14 cellular contexts compared by ENCODE assay signal in the genomic region with DNA sequence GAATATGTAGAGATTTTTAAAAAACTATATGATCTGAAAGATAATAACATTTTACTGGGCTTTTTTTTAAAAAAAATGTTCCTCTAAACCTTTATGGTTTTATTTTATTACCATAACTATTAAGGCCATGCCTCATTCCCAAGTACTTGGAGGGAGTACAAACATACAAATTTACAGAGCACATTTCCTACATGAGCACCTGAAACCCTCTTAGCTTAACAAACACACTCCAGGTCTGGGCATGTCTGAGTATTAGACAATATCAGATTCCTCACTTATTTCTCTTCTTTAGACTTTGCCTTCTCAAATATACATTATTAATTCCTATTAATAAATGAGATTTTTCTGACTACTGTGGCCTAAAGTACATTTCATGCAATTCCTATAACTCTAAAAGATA.
"Had no signal": no experiment of that assay in that cellular context is flagged by ENCODE, and none has a peak within 500 bp of the region (broad histone marks: within the 10 kb centered on the region; RNA-seq: fewer than 3 reads in every experiment).

No MANE protein-coding gene starts in this region.

- ATAC-seq: left cardiac atrium had no signal

- DNase-seq: activated CD4-positive, alpha-beta memory T cell treated with anti-CD3 and anti-CD28 coated beads, Interleukin-2, amount 10 ng/mL, durations not matched to agents 7 days and 5 days; activated CD4-positive, alpha-beta T cell treated with anti-CD3 and anti-CD28 coated beads for 4 hours; activated effector memory CD4-positive, alpha-beta T cell treated with anti-CD3 and anti-CD28 coated beads, Interleukin-2, amount 50 U/mL, for 16 hours; activated T-cell treated with anti-CD3 and anti-CD28 coated beads, Interleukin-2, amount 50 U/mL, for 24 hours; left cardiac atrium; occipital lobe; stimulated activated CD4-positive, alpha-beta T cell treated with anti-CD3 and anti-CD28 coated beads, Interleukin-4, amount 100 ng/mL, for 1 hour; stimulated activated naive B cell treated with anti-CD40 and anti-IgM and Interleukin-4, amounts not matched to agents 10 μg/mL and 1 μg/mL and 100 μg/mL, for 72 hours; tibial artery; uterus had no signal

- H3K27ac ChIP-seq: adrenal gland, cardiac muscle cell, right atrium auricular region, tibial artery, uterus had no signal

- H3K4me3 ChIP-seq: adrenal gland, cardiac muscle cell, lung, right atrium auricular region, tibial artery, uterus had no signal
